In genomic region chr1:228500901-228501871, GRCh38 we compare ENCODE assay signal across 7 cellular contexts. TPM values are rescaled to one million over a fixed set of nuclear protein-coding genes. Genes with fewer than 3 reads are reported as not detected.
DNase-seq lines count a peak whose midpoint lies in the region; ATAC-seq and TF ChIP-seq lines count a peak whose summit lies in the region.

No MANE protein-coding gene starts in this region.

- no peaks in the 10 kb centered on the region for H3K27me3 ChIP-seq in left ventricle myocardium inferior (ENCODE audit: low read depth)

- no peaks in the 10 kb centered on the region for H3K9me3 ChIP-seq in left ventricle myocardium inferior (replicated peaks)

- ATAC-seq in HG02840 (IDR thresholded peaks at IDR 0.05; ENCODE audit: low FRiP score, unreplicated experiment): peak; percentile 92

- H3K27ac ChIP-seq in left ventricle myocardium inferior (replicated peaks): no peak overlapping the region

- in situ Hi-C loops in GM13977 (cut with MboI; ENCODE audit: low pct_unique_long_range_greater_than_20kb, low sequenced_read_pairs, unreplicated experiment): no loop called here

- peaks cover under 1% of the 10 kb centered on the region for H3K36me3 ChIP-seq in left ventricle myocardium inferior

- intact Hi-C loops in left ventricle myocardium inferior (cut with micrococcal nuclease): no loop called here

- DNase-seq in GM13977 (ENCODE audit: low spot score): peak; percentile 85
- peak; percentile 60 for DNase-seq in NCI-H128 (lab: John Stamatoyannopoulos, UW; ENCODE audit: unreplicated experiment)
- DNase-seq in T follicular helper cell (ENCODE audit: low read depth): peak; percentile 76
- DNase-seq in activated naive CD8-positive, alpha-beta T cell treated with anti-CD3 and anti-CD28 coated beads, Interleukin-2, amount 50 U/mL, for 16 hours (ENCODE audit: low read depth, low spot score): peak; percentile 85
- peak; percentile 84 for DNase-seq in left ventricle myocardium inferior
- peak; percentile 34 for DNase-seq in retinal pigment epithelial cell (ENCODE audit: low read depth)

- TF ChIP-seq CTCF in GM13977 (IDR thresholded peaks at IDR 0.05; ENCODE audit: extremely low read depth, insufficient read depth, missing control alignments): peak; percentile 84
- TF ChIP-seq CTCF in left ventricle myocardium inferior (IDR thresholded peaks at IDR 0.05; ENCODE audit: borderline replicate concordance): peak; percentile 93
- TF ChIP-seq CTCF in retinal pigment epithelial cell (conservative IDR thresholded peaks at IDR 0.05; ENCODE audit: low read depth, low read length): peak; percentile 97

- peaks cover 11% of the 10 kb centered on the region for H3K4me1 ChIP-seq in left ventricle myocardium inferior

- H3K4me3 ChIP-seq in left ventricle myocardium inferior (peak overlapping the region; percentile 49), retinal pigment epithelial cell (ENCODE audit: low read length) (no peak overlapping the region)

RNA-seq across cellular contexts. Expression of gene RNF187, which starts 14.0 kb away (rescaled TPM):
- total RNA-seq in left ventricle myocardium inferior: 79.5 TPM

Comparison
In these comparisons a context has a peak if more than half of its experiments do, and no peak if none do; other contexts are left out.
1. DNase-seq: peak in every context shown above with its lines; median percentile 85 in GM13977; 85 in activated naive CD8-positive, alpha-beta T cell treated with anti-CD3 and anti-CD28 coated beads, Interleukin-2, amount 50 U/mL, for 16 hours; 84 in left ventricle myocardium inferior; 76 in T follicular helper cell; 60 in NCI-H128; 34 in retinal pigment epithelial cell.